In genomic region chr15:92810418-92811138, GRCh38 we compare ENCODE assay signal across 8 cellular contexts.
DNase-seq lines count a peak whose midpoint lies in the region; ATAC-seq and TF ChIP-seq lines count a peak whose summit lies in the region.

No MANE protein-coding gene starts in this region.

- no peaks in the 10 kb centered on the region for H3K9me1 ChIP-seq in IMR-90 (ENCODE audit: insufficient read depth, low read length)

- BruUV-seq in Calu3 (replicated peaks; lab: Mats Ljungman, UMichigan) (TSS peak; percentile 46), IMR-90 (replicated peaks; lab: Mats Ljungman, UMichigan) (no TSS peak)

- peak overlapping the region; percentile 31 for H2BK20ac ChIP-seq in IMR-90 (ENCODE audit: low read depth, low read length)

- CTCF ChIA-PET in Calu3 (lab: Charles Lee) = interaction anchor here (0.6 to 4.4 kb wide), 13 partner anchors 10 to 1572 kb away, joined by 3 to 24 read pairs (median 6); no protein-coding TSS in a partner anchor
- CTCF ChIA-PET in IMR-90 (lab: Yijun Ruan, JAX) = interaction anchor here (0.6 to 1.7 kb wide), 5 partner anchors 47 to 107 kb away, joined by 3 to 7 read pairs (median 3); partner anchors contain the start of gene CHD2

- no peak for TF ChIP-seq RAD21 in IMR-90 (IDR thresholded peaks at IDR 0.05; ENCODE audit: low read length)

- H3K4me3 Mint-ChIP-seq in Calu3 (ENCODE audit: low read depth, unreplicated experiment) = peak overlapping the region; percentile 68

- H3K4me1 ChIP-seq in IMR-90 (ENCODE audit: control insufficient read depth, insufficient read depth, low read length) (peaks cover 7% of the 10 kb centered on the region), OCI-LY1 (ENCODE audit: insufficient read depth, low read length, severe bottlenecking) (peaks cover 50% of the 10 kb centered on the region), hepatocyte (ENCODE audit: insufficient read depth) (peaks cover 34% of the 10 kb centered on the region), gastrocnemius medialis (peaks cover 25 to 31% of the 10 kb centered on the region in 2 donors)

- H3K23ac ChIP-seq in IMR-90 (ENCODE audit: low read depth, low read length) = peak overlapping the region; percentile 100

- peaks cover 8 to 29% of the 10 kb centered on the region in 2 experiments for H3K79me1 ChIP-seq in IMR-90 (ENCODE audit: low read depth in 1 of 2, low read length in 2 of 2)

- H4K91ac ChIP-seq in IMR-90 (ENCODE audit: insufficient read depth, low read depth, low read length) = peak overlapping the region; percentile 80

- peak overlapping the region; percentile 90 for H3K27ac Mint-ChIP-seq in Calu3 (ENCODE audit: unreplicated experiment)

- H4K8ac ChIP-seq in IMR-90 (ENCODE audit: low read depth in 2 of 2, low read length in 2 of 2) = peak overlapping the region; percentile 96 to 97

- ATAC-seq in IMR-90 (ENCODE audit: low read depth) (peak; percentile 63), gastrocnemius medialis (peak; percentile 16 to 25), HG02870 (IDR thresholded peaks at IDR 0.05; ENCODE audit: unreplicated experiment) (no peak)

- H2BK5ac ChIP-seq in IMR-90 (ENCODE audit: low read depth, low read length, poor library complexity, severe bottlenecking) = peak overlapping the region; percentile 95

- H3K27me3 Mint-ChIP-seq in Calu3 (ENCODE audit: unreplicated experiment) = no peaks in the 10 kb centered on the region

- peak overlapping the region; percentile 54 for H3K4me3 ChIP-seq in IMR-90 (ENCODE audit: insufficient read depth, low read depth, low read length)
- peak overlapping the region; percentile 60 for H3K4me3 ChIP-seq in OCI-LY1 (ENCODE audit: low read depth, low read length, poor library complexity, severe bottlenecking)
- peak overlapping the region; percentile 28 for H3K4me3 ChIP-seq in astrocyte of the cerebellum (ENCODE audit: low read depth, low read length)
- peak overlapping the region; percentile 22 for H3K4me3 ChIP-seq in hepatocyte
- H3K4me3 ChIP-seq in gastrocnemius medialis = peak overlapping the region; percentile 48 to 72 (median 64)

- peak overlapping the region; percentile 100 for H3K14ac ChIP-seq in IMR-90 (replicated peaks; ENCODE audit: low read depth, low read length)

- H3K36me3 ChIP-seq in IMR-90 (ENCODE audit: control insufficient read depth, insufficient read depth, low read length) (no peaks in the 10 kb centered on the region), OCI-LY1 (ENCODE audit: insufficient read depth, low read length) (no peaks in the 10 kb centered on the region), hepatocyte (replicated peaks; ENCODE audit: insufficient read depth, low read depth) (no peaks in the 10 kb centered on the region), gastrocnemius medialis (no peaks in the 10 kb centered on the region)

- no peak for TF ChIP-seq CTCF in Calu3 (IDR thresholded peaks at IDR 0.05; ENCODE audit: unreplicated experiment)
- no peak for TF ChIP-seq CTCF in IMR-90 (conservative IDR thresholded peaks at IDR 0.05; ENCODE audit: low read depth, low read length)
- TF ChIP-seq CTCF in OCI-LY1 (IDR thresholded peaks at IDR 0.05; ENCODE audit: low read length) = no peak
- no peak for TF ChIP-seq CTCF in astrocyte of the cerebellum (IDR thresholded peaks at IDR 0.05; ENCODE audit: low read depth, low read length, missing control alignments)
- no peak for TF ChIP-seq CTCF in hepatocyte (IDR thresholded peaks at IDR 0.05; ENCODE audit: poor library complexity)
- TF ChIP-seq CTCF in gastrocnemius medialis (IDR thresholded peaks at IDR 0.05 in 4 of 5, conservative IDR thresholded peaks at IDR 0.05 in 1 of 5) = no peak

- H3K4me2 ChIP-seq in IMR-90 (ENCODE audit: low read depth, low read length) (peak overlapping the region; percentile 95), OCI-LY1 (ENCODE audit: low read length) (peak overlapping the region; percentile 69), hepatocyte (peak overlapping the region; percentile 80)

- H2BK120ac ChIP-seq in IMR-90 (ENCODE audit: low read depth, low read length) = peak overlapping the region; percentile 96

- H3K36me3 Mint-ChIP-seq in Calu3 (ENCODE audit: insufficient read depth, unreplicated experiment) = peaks cover 42% of the 10 kb centered on the region

- peak overlapping the region; percentile 100 for H3K4ac ChIP-seq in IMR-90 (ENCODE audit: low read depth, low read length)

- POLR2A ChIA-PET in IMR-90 (lab: Charles Lee; ENCODE audit: unreplicated experiment) = interaction anchor here (0.6 to 3.5 kb wide), 12 partner anchors 10 to 1813 kb away, joined by 3 to 19 read pairs (median 4); partner anchors contain the start of gene CHD2

- H3K9me2 ChIP-seq in OCI-LY1 (ENCODE audit: low read depth, low read length) (no peaks in the 10 kb centered on the region), hepatocyte (replicated peaks; ENCODE audit: insufficient read depth) (no peaks in the 10 kb centered on the region)

- in situ Hi-C loops in IMR-90 (cut with MboI; ENCODE audit: low sequenced_read_pairs) (loop anchor here (5.0 to 25.0 kb wide), 2 partner anchors 72 to 1823 kb away; partner anchors contain the start of gene PRC1), astrocyte of the cerebellum (cut with HindIII; ENCODE audit: low sequenced_read_pairs) (no loop called here), gastrocnemius medialis (cut with MboI; ENCODE audit: low sequenced_read_pairs in 4 of 4) (loop anchor here in 2 of 4 donors (5.0 to 25.0 kb wide), 3 partner anchors 72 to 652 kb away; no protein-coding TSS in a partner anchor)

- DNase-seq in Calu3 (peak; percentile 78), IMR-90 (peak; percentile 78), astrocyte of the cerebellum (ENCODE audit: low read depth) (no peak), hepatocyte (ENCODE audit: low spot score) (peak; percentile 52), gastrocnemius medialis (peak; percentile 41 to 74), T-helper 9 cell (no peak)

- H3K9me3 ChIP-seq in IMR-90 (ENCODE audit: control insufficient read depth, insufficient read depth, low read length) (no peaks in the 10 kb centered on the region), OCI-LY1 (ENCODE audit: low read length) (no peaks in the 10 kb centered on the region), hepatocyte (ENCODE audit: low read depth) (no peaks in the 10 kb centered on the region), gastrocnemius medialis (no peaks in the 10 kb centered on the region)

- H3K27me3 ChIP-seq in IMR-90 (ENCODE audit: control insufficient read depth, insufficient read depth, low read length) (no peaks in the 10 kb centered on the region), OCI-LY1 (ENCODE audit: insufficient read depth, low read length) (no peaks in the 10 kb centered on the region), hepatocyte (no peaks in the 10 kb centered on the region), gastrocnemius medialis (no peaks in the 10 kb centered on the region)

- WGBS in IMR-90 (ENCODE audit: extremely low coverage in 2 of 2, insufficient read length in 1 of 2), 2 experiments = no CpG with 5 or more reads among the region's 10 CpGs
- WGBS in hepatocyte (ENCODE audit: low lambda C conversion rate, missing lambda C conversion rate) = 14% methylated on average over 10 of the region's 10 CpGs

- peak overlapping the region; percentile 7 for H2AFZ ChIP-seq in IMR-90 (replicated peaks; ENCODE audit: low read length, poor library complexity)
- H2AFZ ChIP-seq in OCI-LY1 (ENCODE audit: low read length) = no peak overlapping the region
- no peak overlapping the region for H2AFZ ChIP-seq in hepatocyte

- H4K20me1 ChIP-seq in IMR-90 (ENCODE audit: insufficient read depth, low read length) (no peaks in the 10 kb centered on the region), OCI-LY1 (ENCODE audit: insufficient read depth, low read length) (no peaks in the 10 kb centered on the region), hepatocyte (ENCODE audit: insufficient read depth, poor library complexity, severe bottlenecking) (no peaks in the 10 kb centered on the region)

- H3K18ac ChIP-seq in IMR-90 (ENCODE audit: low read depth, low read length) = peak overlapping the region; percentile 91; the same call in 1 of the 2 replicates

- TF ChIP-seq POLR2A in IMR-90 (IDR thresholded peaks at IDR 0.05; ENCODE audit: low read depth, low read length) (peak; percentile 59; the same call in 1 of the 2 replicates), gastrocnemius medialis (IDR thresholded peaks at IDR 0.05) (peak; percentile 35 to 59)

- no peaks in the 10 kb centered on the region for H3K79me2 ChIP-seq in OCI-LY1 (ENCODE audit: insufficient read depth, low read length)
- peaks cover 28% of the 10 kb centered on the region for H3K79me2 ChIP-seq in hepatocyte

- H3K4me1 Mint-ChIP-seq in Calu3 (ENCODE audit: low read depth, unreplicated experiment) = peaks cover 27% of the 10 kb centered on the region

- H2AK5ac ChIP-seq in IMR-90 (ENCODE audit: low read depth, low read length) = peak overlapping the region; percentile 54; the same call in 1 of the 2 replicates

- H3K27ac ChIP-seq in IMR-90 (ENCODE audit: insufficient read depth, low read length) (peak overlapping the region; percentile 52), OCI-LY1 (ENCODE audit: low read depth, low read length, poor library complexity, severe bottlenecking) (peak overlapping the region; percentile 98), hepatocyte (peak overlapping the region; percentile 98), gastrocnemius medialis (peak overlapping the region; percentile 97 to 99 (median 98))

- peak overlapping the region; percentile 24; the same call in 1 of the 2 replicates for H4K5ac ChIP-seq in IMR-90 (ENCODE audit: low read depth, low read length)

- H2AK9ac ChIP-seq in IMR-90 (replicated peaks; ENCODE audit: low read depth, low read length, poor library complexity) = no peak overlapping the region

- H3K9ac ChIP-seq in IMR-90 (ENCODE audit: low read depth, low read length) = peak overlapping the region; percentile 83
- H3K9ac ChIP-seq in OCI-LY1 (ENCODE audit: low read length) = peak overlapping the region; percentile 86

- H3F3A ChIP-seq in OCI-LY1 (ENCODE audit: insufficient read depth, low read length) = peaks cover 3% of the 10 kb centered on the region; the same call in 1 of the 2 replicates

- H2BK15ac ChIP-seq in IMR-90 (ENCODE audit: low read depth, low read length) = peak overlapping the region; percentile 89; the same call in 1 of the 3 replicates

- intact Hi-C loops in Calu3 (cut with micrococcal nuclease; ENCODE audit: unreplicated experiment) (loop anchor here (1.0 kb wide), 3 partner anchors 75 to 94 kb away; partner anchors contain the start of gene CHD2), IMR-90 (cut with micrococcal nuclease) (loop anchor here (1.0 kb wide), 2 partner anchors 9 to 75 kb away; no protein-coding TSS in a partner anchor), gastrocnemius medialis (cut with DNase I; ENCODE audit: low total_unique reads) (no loop called here)

- dilution Hi-C loops in IMR-90 (cut with HindIII; ENCODE audit: low sequenced_read_pairs, unreplicated experiment) = loop anchor here (25.0 kb wide), 1 partner anchor 127 kb away; no protein-coding TSS in a partner anchor

- H3K56ac ChIP-seq in IMR-90 (ENCODE audit: extremely low read depth, insufficient read depth, low read length) = peak overlapping the region; percentile 100

- H3K9me3 Mint-ChIP-seq in Calu3 (ENCODE audit: low read depth, unreplicated experiment) = no peaks in the 10 kb centered on the region

TF ChIP-seq in IMR-90, 13 proteins besides CTCF, POLR2A, EP300 and RAD21 (continues in another document):
- TF ChIP-seq CHD1 (IDR thresholded peaks at IDR 0.05; ENCODE audit: low read depth, low read length) = no peak

Comparison
In these comparisons a context has a peak if more than half of its experiments do, and no peak if none do; other contexts are left out.
1. DNase-seq: peak in Calu3 (single experiment), IMR-90 (single experiment), hepatocyte (single experiment) and gastrocnemius medialis (2 of 2); none in astrocyte of the cerebellum (single experiment) and T-helper 9 cell (single experiment).
2. Peak in every context shown above with its lines, with median percentiles within 50 percentile points of each other: H3K27ac ChIP-seq, H3K4me2 ChIP-seq and H3K4me3 ChIP-seq.